ENCODE assay signal across 23 cellular contexts in the genomic region with DNA sequence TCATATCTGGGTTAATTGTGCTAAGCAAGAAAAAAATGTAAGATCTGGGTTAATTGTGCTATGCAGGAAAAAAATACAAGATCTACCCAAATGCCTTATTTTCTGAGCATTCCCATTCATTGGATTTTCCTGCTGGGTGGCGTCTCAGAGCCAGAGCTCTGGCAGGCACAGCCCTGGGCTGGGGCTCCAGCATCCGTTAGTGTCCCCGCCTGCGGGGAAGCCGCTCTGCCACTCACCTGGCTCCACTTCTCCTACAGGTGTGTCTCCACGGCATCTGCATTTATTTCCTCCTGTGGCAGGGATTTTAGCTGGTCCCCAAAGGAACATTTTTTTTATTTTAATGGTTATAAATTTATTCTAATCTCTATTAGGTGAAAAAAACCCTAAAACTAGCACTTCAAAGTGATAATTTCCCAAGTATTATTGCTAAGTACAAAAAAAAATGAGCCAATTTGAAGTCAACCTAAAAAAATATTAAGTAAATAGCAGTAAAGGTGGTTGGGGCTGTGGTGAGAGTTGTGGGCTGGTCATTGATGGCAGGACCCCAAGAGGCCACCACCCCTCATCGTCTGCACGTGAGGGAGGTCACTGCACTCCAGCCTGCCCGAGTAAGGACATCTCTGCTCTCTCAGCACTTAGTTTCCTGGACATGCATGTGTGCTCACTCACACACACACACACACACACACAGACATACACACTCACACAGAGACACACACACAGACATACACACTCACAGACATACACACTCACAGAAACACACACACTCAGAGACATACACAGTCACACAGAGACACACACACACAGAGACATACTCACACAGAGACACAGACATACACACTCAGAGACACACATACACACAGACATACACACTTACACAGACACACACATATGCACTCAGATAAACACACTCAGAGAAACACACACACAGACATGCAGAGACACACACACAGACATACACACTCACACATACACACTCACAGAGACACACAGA.
DNase-seq lines count a peak whose midpoint lies in the region; ATAC-seq, FAIRE-seq and TF ChIP-seq lines count a peak whose summit lies in the region.
"Had no signal": no experiment of that assay in that cellular context is flagged by ENCODE, and none has a peak within 500 bp of the region (broad histone marks: within the 10 kb centered on the region; RNA-seq: fewer than 3 reads in every experiment).

No MANE protein-coding gene starts in this region.

- intact Hi-C loops in CD8-positive, alpha-beta T cell (cut with DNase I, micrococcal nuclease), result no loop called here

- peak; percentile 41 for FAIRE-seq in GM12891 (lab: Jason Lieb, UNC)

- no peak for TF ChIP-seq CTCF in CD8-positive, alpha-beta T cell (IDR thresholded peaks at IDR 0.05)

- H3K9me3 Mint-ChIP-seq in CD8-positive, alpha-beta T cell, result no peaks in the 10 kb centered on the region
- H3K9me3 Mint-ChIP-seq: activated naive CD4-positive, alpha-beta T cell treated with anti-CD3 and anti-CD28 coated beads, Interleukin-2, amount 50 U/mL, for 24 hours; activated T-helper 1 cell treated with anti-CD3 and anti-CD28 coated beads, Interleukin-12 subunit alpha, Interleukin-12 subunit beta, Interleukin-2, Interleukin-4 antibody, amounts not matched to agents 30 ng/mL and 10 ng/mL and 1 ng/mL, durations not matched to agents 14 hours and 24 hours and 36 hours; stimulated activated naive CD8-positive, alpha-beta T cell treated with anti-CD3 and anti-CD28 coated beads, Interleukin-15, Interleukin-2, amounts not matched to agents 100 ng/mL and 50 ng/mL, for 24 hours had no signal

- H3K36me3 Mint-ChIP-seq in CD8-positive, alpha-beta T cell, result no peaks in the 10 kb centered on the region
- H3K36me3 Mint-ChIP-seq: activated naive CD4-positive, alpha-beta T cell treated with anti-CD3 and anti-CD28 coated beads, Interleukin-2, amount 50 U/mL, for 24 hours; CD4-positive, alpha-beta memory T cell had no signal

- no peak overlapping the region for H3K4me3 Mint-ChIP-seq in CD8-positive, alpha-beta T cell
- H3K4me3 Mint-ChIP-seq: activated naive CD4-positive, alpha-beta T cell treated with anti-CD3 and anti-CD28 coated beads, Interleukin-2, amount 50 U/mL, for 24 hours; activated T-helper 1 cell treated with anti-CD3 and anti-CD28 coated beads, Interleukin-12 subunit alpha, Interleukin-12 subunit beta, Interleukin-2, Interleukin-4 antibody, amounts not matched to agents 30 ng/mL and 10 ng/mL and 1 ng/mL, durations not matched to agents 14 hours and 24 hours and 36 hours; CD4-positive, alpha-beta memory T cell; stimulated activated naive CD8-positive, alpha-beta T cell treated with anti-CD3 and anti-CD28 coated beads, Interleukin-15, Interleukin-2, amounts not matched to agents 100 ng/mL and 50 ng/mL, for 24 hours had no signal

- no peak overlapping the region for H3K4me3 ChIP-seq in CD8-positive, alpha-beta T cell (ENCODE audit: low read depth, low read length)
- H3K4me3 ChIP-seq: cardiac muscle cell, mucosa of descending colon, tibial artery had no signal

- H3K4me1 Mint-ChIP-seq in CD8-positive, alpha-beta T cell (ENCODE audit: low read depth), result no peaks in the 10 kb centered on the region
- H3K4me1 Mint-ChIP-seq: activated naive CD4-positive, alpha-beta T cell treated with anti-CD3 and anti-CD28 coated beads, Interleukin-2, amount 50 U/mL, for 24 hours; CD4-positive, alpha-beta memory T cell had no signal

- POLR2A ChIA-PET in CD8-positive, alpha-beta T cell (lab: Charles Lee), result no interaction called here

- no peak for TF ChIP-seq POLR2A in GM12891 (IDR thresholded peaks at IDR 0.05; ENCODE audit: low read depth, low read length)

- H3K27me3 Mint-ChIP-seq in CD8-positive, alpha-beta T cell (ENCODE audit: low read depth), result peaks cover 17% of the 10 kb centered on the region

- CTCF ChIA-PET in CD8-positive, alpha-beta T cell (lab: Charles Lee), result no interaction called here

- H3K4me1 ChIP-seq in CD8-positive, alpha-beta T cell (ENCODE audit: insufficient read depth, low read length), result no peaks in the 10 kb centered on the region
- H3K4me1 ChIP-seq: tibial artery had no signal

- ATAC-seq in CD8-positive, alpha-beta T cell, result no peak
- no peak for ATAC-seq in HG02885 (IDR thresholded peaks at IDR 0.05; ENCODE audit: poor library complexity, unreplicated experiment)
- ATAC-seq: mucosa of descending colon had no signal

- no peak overlapping the region for H3K27ac ChIP-seq in CD8-positive, alpha-beta T cell (ENCODE audit: low read depth, low read length)
- H3K27ac ChIP-seq: cardiac muscle cell, tibial artery had no signal

- DNase-seq in NCI-H1417 (lab: John Stamatoyannopoulos, UW) (peak; percentile 10 to 76 (median 34)), NCI-H1417 treated with DMSO at 0.1 percent for 48 hours (lab: John Stamatoyannopoulos, UW) (no peak), GM12891 (ENCODE audit: insufficient read length, low spot score) (no peak), NCI-H345 (lab: John Stamatoyannopoulos, UW) (peak; percentile 58), mesenteric fat pad (ENCODE audit: low spot score) (peak; percentile 62), GDM1 (lab: John Stamatoyannopoulos, UW) (no peak)
- DNase-seq in CD8-positive, alpha-beta T cell, result no peak
- DNase-seq: 8988T; activated CD4-positive, alpha-beta T cell treated with anti-CD3 and anti-CD28 coated beads for 4 hours; CD4-positive, alpha-beta memory T cell; cortex of kidney; GF-D8; GOT3; Kasumi-1; mucosa of descending colon; NCI-H526; T-helper 1 cell; tibial artery had no signal

- H3K9me3 ChIP-seq in CD8-positive, alpha-beta T cell (ENCODE audit: low read length), result no peaks in the 10 kb centered on the region
- H3K9me3 ChIP-seq: mucosa of descending colon, tibial artery had no signal

- no peak overlapping the region for H3K27ac Mint-ChIP-seq in CD8-positive, alpha-beta T cell
- H3K27ac Mint-ChIP-seq: activated naive CD4-positive, alpha-beta T cell treated with anti-CD3 and anti-CD28 coated beads, Interleukin-2, amount 50 U/mL, for 24 hours; activated T-helper 1 cell treated with anti-CD3 and anti-CD28 coated beads, Interleukin-12 subunit alpha, Interleukin-12 subunit beta, Interleukin-2, Interleukin-4 antibody, amounts not matched to agents 30 ng/mL and 10 ng/mL and 1 ng/mL, durations not matched to agents 14 hours and 24 hours and 36 hours; CD4-positive, alpha-beta memory T cell; stimulated activated naive CD8-positive, alpha-beta T cell treated with anti-CD3 and anti-CD28 coated beads, Interleukin-15, Interleukin-2, amounts not matched to agents 100 ng/mL and 50 ng/mL, for 24 hours had no signal

- no peaks in the 10 kb centered on the region for H3K27me3 ChIP-seq in CD8-positive, alpha-beta T cell (ENCODE audit: insufficient read depth, low read length)

- H3K36me3 ChIP-seq in CD8-positive, alpha-beta T cell (ENCODE audit: insufficient read depth, low read length), result no peaks in the 10 kb centered on the region
- H3K36me3 ChIP-seq: cardiac muscle cell, tibial artery had no signal

TF ChIP-seq in GM12891, 5 proteins besides CTCF, POLR2A, EP300 and RAD21:
- TF ChIP-seq SPI1 (IDR thresholded peaks at IDR 0.05; ENCODE audit: low read depth, low read length), result no peak
- no peak for TF ChIP-seq POU2F2 (IDR thresholded peaks at IDR 0.05; ENCODE audit: low read depth, low read length)
- no peak for TF ChIP-seq POLR2AphosphoS5 (IDR thresholded peaks at IDR 0.05; ENCODE audit: low read depth, low read length)
- TF ChIP-seq PAX5 (IDR thresholded peaks at IDR 0.05; ENCODE audit: insufficient read depth, low read length, severe bottlenecking), result no peak
- TF ChIP-seq TAF1 (IDR thresholded peaks at IDR 0.05; ENCODE audit: low read depth, low read length), result no peak

Comparison
In these comparisons a context has a peak if more than half of its experiments do, and no peak if none do; other contexts are left out.
1. DNase-seq: peak in NCI-H1417 (3 of 3), NCI-H345 (single experiment) and mesenteric fat pad (single experiment); none in NCI-H1417 treated with DMSO at 0.1 percent for 48 hours (single experiment), GM12891 (single experiment), CD8-positive, alpha-beta T cell (0 of 7) and GDM1 (single experiment).